Comparison of ENCODE assay signal across 10 cellular contexts in the genomic region with DNA sequence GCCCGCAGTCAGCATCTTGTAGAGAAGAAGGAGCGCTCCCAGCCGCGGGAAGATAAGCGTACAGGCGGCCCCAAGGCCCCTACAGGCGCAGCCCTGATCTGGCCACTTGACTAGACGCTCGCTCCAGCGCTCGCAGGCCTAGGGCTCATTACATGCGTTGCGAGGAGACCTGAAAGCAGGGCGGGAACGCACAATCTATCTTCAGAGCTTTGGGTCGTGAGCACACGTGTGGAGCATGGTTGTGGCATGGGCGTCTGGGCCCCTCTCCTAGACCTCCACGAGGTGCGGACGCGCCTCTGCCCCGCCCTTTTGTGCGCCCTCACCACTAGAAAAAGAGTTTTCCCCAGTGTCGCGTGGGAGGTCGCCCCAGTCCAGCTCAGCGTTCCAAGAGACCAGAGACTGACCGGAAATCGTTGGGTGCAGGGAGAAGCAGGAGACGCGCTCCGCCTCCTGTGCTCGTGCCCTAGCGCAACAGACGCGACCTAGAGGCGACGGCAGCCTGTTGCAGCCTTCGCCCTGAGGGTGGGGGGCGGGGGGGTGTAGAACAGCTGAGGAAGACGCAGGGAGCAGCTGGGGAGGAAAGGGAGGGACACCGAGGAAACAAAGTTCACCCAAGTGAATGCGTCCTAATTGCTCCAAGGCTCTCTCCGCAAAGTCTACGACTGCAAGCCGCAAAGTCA.
DNase-seq lines count a peak whose midpoint lies in the region; ATAC-seq and TF ChIP-seq lines count a peak whose summit lies in the region.
"Had no signal": no experiment of that assay in that cellular context is flagged by ENCODE, and none has a peak within 500 bp of the region (broad histone marks: within the 10 kb centered on the region; RNA-seq: fewer than 3 reads in every experiment).

No MANE protein-coding gene starts in this region.

- ATAC-seq in stimulated activated naive CD8-positive, alpha-beta T cell treated with anti-CD3 and anti-CD28 coated beads, Interleukin-15, amount 100 ng/mL, for 72 hours, result peak; percentile 41
- no peak for ATAC-seq in HG03108 (IDR thresholded peaks at IDR 0.05; ENCODE audit: unreplicated experiment)
- ATAC-seq in HG02642 (IDR thresholded peaks at IDR 0.05; ENCODE audit: poor library complexity, unreplicated experiment), result no peak
- no peak for ATAC-seq in HG02763 (IDR thresholded peaks at IDR 0.05; ENCODE audit: unreplicated experiment)

- H3K27me3 ChIP-seq in layer of hippocampus (ENCODE audit: control insufficient read depth, insufficient read depth, low read length), result peaks cover 2% of the 10 kb centered on the region

- peaks cover 84% of the 10 kb centered on the region for H3K27me3 Mint-ChIP-seq in stimulated activated naive CD8-positive, alpha-beta T cell treated with anti-CD3 and anti-CD28 coated beads, Interleukin-15, amount 100 ng/mL, for 72 hours

- no peak for DNase-seq in HFF-Myc (ENCODE audit: extremely low read depth, low read depth)
- DNase-seq in cardiac fibroblast (ENCODE audit: low read depth in 2 of 2), result peak in 1 of 2 donors; percentile 43
- DNase-seq in stimulated activated naive CD8-positive, alpha-beta T cell treated with anti-CD3 and anti-CD28 coated beads, Interleukin-15, amount 100 ng/mL, for 72 hours, result peak in 1 of 2 donors; percentile 26
- no peak for DNase-seq in inferior parietal cortex (ENCODE audit: extremely low spot score)
- DNase-seq: activated gamma-delta T cell treated with Interleukin-2 at 50 U/mL for 16 hours had no signal

- no peak for TF ChIP-seq CTCF in HFF-Myc (IDR thresholded peaks at IDR 0.05; ENCODE audit: low read depth, low read length, missing control alignments)
- peak; percentile 23 for TF ChIP-seq CTCF in cardiac fibroblast (IDR thresholded peaks at IDR 0.05; ENCODE audit: low read depth, low read length)

- H3K4me1 Mint-ChIP-seq in stimulated activated naive CD8-positive, alpha-beta T cell treated with anti-CD3 and anti-CD28 coated beads, Interleukin-15, amount 100 ng/mL, for 72 hours, result peaks cover 47% of the 10 kb centered on the region

- peak overlapping the region; percentile 31 for H3K27ac ChIP-seq in layer of hippocampus (ENCODE audit: low read depth, low read length)
- H3K27ac ChIP-seq: HL-60 had no signal

- no peak overlapping the region for H3K27ac Mint-ChIP-seq in stimulated activated naive CD8-positive, alpha-beta T cell treated with anti-CD3 and anti-CD28 coated beads, Interleukin-15, amount 100 ng/mL, for 72 hours

- H3K9me3 Mint-ChIP-seq in stimulated activated naive CD8-positive, alpha-beta T cell treated with anti-CD3 and anti-CD28 coated beads, Interleukin-15, amount 100 ng/mL, for 72 hours, result no peaks in the 10 kb centered on the region

- H3K4me3 Mint-ChIP-seq in stimulated activated naive CD8-positive, alpha-beta T cell treated with anti-CD3 and anti-CD28 coated beads, Interleukin-15, amount 100 ng/mL, for 72 hours, result peak overlapping the region; percentile 85 to 90

- H3K4me3 ChIP-seq in HFF-Myc (replicated peaks; ENCODE audit: low read depth, low read length) (peak overlapping the region; percentile 2), cardiac fibroblast (replicated peaks in 1 of 2; ENCODE audit: low read depth in 2 of 2, low read length in 2 of 2) (peak overlapping the region; percentile 39 to 53)
